14 cellular contexts compared by ENCODE assay signal in genomic region chr6:32867022-32867477, GRCh38. TPM values are rescaled to one million over a fixed set of nuclear protein-coding genes. Genes with fewer than 3 reads are reported as not detected.
A peak's percentile ranks its signal among the peaks of the same experiment; 100 is the strongest.
DNase-seq lines count a peak whose midpoint lies in the region; ATAC-seq and TF ChIP-seq lines count a peak whose summit lies in the region.
"Had no signal": no experiment of that assay in that cellular context is flagged by ENCODE, and none has a peak within 500 bp of the region (broad histone marks: within the 10 kb centered on the region; RNA-seq: fewer than 3 reads in every experiment).

No MANE protein-coding gene starts in this region.

- H3K4me2 ChIP-seq in Loucy (ENCODE audit: low read depth, low read length, poor library complexity, severe bottlenecking), result peak overlapping the region; percentile 64

- no peak for TF ChIP-seq POLR2A in heart left ventricle (IDR thresholded peaks at IDR 0.05)

- peak overlapping the region; percentile 88 for H3K27ac Mint-ChIP-seq in activated naive CD8-positive, alpha-beta T cell treated with anti-CD3 and anti-CD28 coated beads for 36 hours

- H3K4me3 ChIP-seq in right cardiac atrium (ENCODE audit: low read length) (no peak overlapping the region), heart left ventricle (no peak overlapping the region), Loucy (ENCODE audit: low read length, poor library complexity, severe bottlenecking) (peak overlapping the region; percentile 47), upper lobe of right lung (no peak overlapping the region)
- H3K4me3 ChIP-seq: MG63, thyroid gland had no signal

- H3K36me3 Mint-ChIP-seq in activated naive CD8-positive, alpha-beta T cell treated with anti-CD3 and anti-CD28 coated beads for 36 hours, result peaks cover 14% of the 10 kb centered on the region

- peak overlapping the region; percentile 10; the same call in 1 of the 2 replicates for H2AFZ ChIP-seq in Loucy (ENCODE audit: low read length)

- no peaks in the 10 kb centered on the region for H3K27me3 ChIP-seq in right cardiac atrium (ENCODE audit: control insufficient read depth, insufficient read depth)
- peaks cover 0 to 6% (median 0%) of the 10 kb centered on the region in 9 donors for H3K27me3 ChIP-seq in heart left ventricle
- H3K27me3 ChIP-seq in Loucy (ENCODE audit: insufficient read depth, low read length, poor library complexity, severe bottlenecking), result no peaks in the 10 kb centered on the region
- no peaks in the 10 kb centered on the region for H3K27me3 ChIP-seq in upper lobe of right lung
- H3K27me3 ChIP-seq: thyroid gland had no signal

- H3K9me3 ChIP-seq in right cardiac atrium (ENCODE audit: control insufficient read depth, low read length) (no peaks in the 10 kb centered on the region), heart left ventricle (peaks cover 0 to 4% (median 0%) of the 10 kb centered on the region in 12 donors), Loucy (ENCODE audit: insufficient read depth, low read depth, low read length) (no peaks in the 10 kb centered on the region), upper lobe of right lung (no peaks in the 10 kb centered on the region)
- H3K9me3 ChIP-seq: thyroid gland had no signal

- H3K4me1 ChIP-seq in right cardiac atrium (ENCODE audit: control insufficient read depth, insufficient read depth, low read length) (no peaks in the 10 kb centered on the region), heart left ventricle (peaks cover 0 to 13% (median 0%) of the 10 kb centered on the region in 12 donors), Loucy (ENCODE audit: insufficient read depth, low read length, poor library complexity, severe bottlenecking) (peaks cover 31% of the 10 kb centered on the region), upper lobe of right lung (no peaks in the 10 kb centered on the region)
- H3K4me1 ChIP-seq: thyroid gland had no signal

- WGBS in right cardiac atrium, result 54% methylated on average over 3 of the region's 3 CpGs
- 65 to 84% (median 69%) methylated on average over 3 of the region's 3 CpGs for WGBS in heart left ventricle, 4 donors

- H3K9me3 Mint-ChIP-seq in activated naive CD8-positive, alpha-beta T cell treated with anti-CD3 and anti-CD28 coated beads for 36 hours, result no peaks in the 10 kb centered on the region

- H3K79me2 ChIP-seq in Loucy (ENCODE audit: insufficient read depth, low read length), result no peaks in the 10 kb centered on the region

- DNase-seq in right cardiac atrium (no peak), heart left ventricle (no peak), upper lobe of right lung (no peak), NCI-H1092 treated with DMSO at 0.1 percent for 48 hours (lab: John Stamatoyannopoulos, UW) (no peak), NCI-H1092 (lab: John Stamatoyannopoulos, UW) (no peak), NCI-H1436 (lab: John Stamatoyannopoulos, UW) (no peak)
- DNase-seq in activated naive CD8-positive, alpha-beta T cell treated with anti-CD3 and anti-CD28 coated beads for 36 hours, result no peak
- DNase-seq: dorsolateral prefrontal cortex, glutamatergic neuron, MG63, thyroid gland had no signal

- TF ChIP-seq CTCF in heart left ventricle (IDR thresholded peaks at IDR 0.05) (no peak), Loucy (conservative IDR thresholded peaks at IDR 0.05; ENCODE audit: low read length) (no peak), upper lobe of right lung (IDR thresholded peaks at IDR 0.05) (no peak)

- no peaks in the 10 kb centered on the region for H3F3A ChIP-seq in Loucy (ENCODE audit: low read depth)

- H3K27me3 Mint-ChIP-seq in activated naive CD8-positive, alpha-beta T cell treated with anti-CD3 and anti-CD28 coated beads for 36 hours, result no peaks in the 10 kb centered on the region

- ATAC-seq in right cardiac atrium (peak; percentile 16 to 60), heart left ventricle (no peak), upper lobe of right lung (peak; percentile 41)

- H3K27ac ChIP-seq in right cardiac atrium (ENCODE audit: low read length), result no peak overlapping the region
- H3K27ac ChIP-seq in heart left ventricle, result peak overlapping the region in 1 of 12 donors; percentile 5
- H3K27ac ChIP-seq in upper lobe of right lung, result no peak overlapping the region
- H3K27ac ChIP-seq: dorsolateral prefrontal cortex, thyroid gland had no signal

- H3K4me3 Mint-ChIP-seq in activated naive CD8-positive, alpha-beta T cell treated with anti-CD3 and anti-CD28 coated beads for 36 hours, result peak overlapping the region; percentile 58

- H3K9me2 ChIP-seq in Loucy (replicated peaks; ENCODE audit: low read depth, low read length), result no peaks in the 10 kb centered on the region

- H4K20me1 ChIP-seq in Loucy (ENCODE audit: insufficient read depth, low read length, poor library complexity, severe bottlenecking), result no peaks in the 10 kb centered on the region

- intact Hi-C loops in right cardiac atrium (cut with DNase I), result loop anchor here in 2 of 4 donors (2.0 to 5.0 kb wide), 3 partner anchors 28 to 450 kb away; partner anchors contain the start of gene TAP2 (in 1 of the 2)
- intact Hi-C loops in heart left ventricle (cut with DNase I), result loop anchor here in 9 of 10 donors (1.0 to 10.0 kb wide), 7 partner anchors 29 to 455 kb away; partner anchors contain the start of gene TAP2 (in 1 of the 9)
- intact Hi-C loops in upper lobe of right lung (cut with DNase I), result loop anchor here (5.0 kb wide), 1 partner anchor 40 kb away; no protein-coding TSS in a partner anchor

- H3K36me3 ChIP-seq in heart left ventricle (no peaks in the 10 kb centered on the region), Loucy (ENCODE audit: insufficient read depth, low read length) (no peaks in the 10 kb centered on the region), upper lobe of right lung (no peaks in the 10 kb centered on the region)
- H3K36me3 ChIP-seq: MG63, thyroid gland had no signal

- H3K4me1 Mint-ChIP-seq in activated naive CD8-positive, alpha-beta T cell treated with anti-CD3 and anti-CD28 coated beads for 36 hours, result peaks cover 52% of the 10 kb centered on the region

- H3K9ac ChIP-seq in Loucy (ENCODE audit: low read depth, low read length, poor library complexity, severe bottlenecking), result peak overlapping the region; percentile 57

RNA-seq across cellular contexts. Expression of gene PSMB9, which starts 13.1 kb away (rescaled TPM):
- total RNA-seq in right cardiac atrium (10 to 100 TPM in 3 of 4 donors, 1 to 10 TPM in 1; 8.2 to 22.7 (median 14.7) TPM), heart left ventricle (100 to 1,000 TPM in 1 of 9 donors, 10 to 100 TPM in 7, 1 to 10 TPM in 1; 8.9 to 182 (median 14.6) TPM), upper lobe of right lung (47.2 TPM)
- polyA plus RNA-seq in right cardiac atrium (17.1 TPM), heart left ventricle (10 to 100 TPM; 15.7 to 23.3 TPM)
- 100 to 1,000 TPM; 315 to 316 TPM for total RNA-seq in activated naive CD8-positive, alpha-beta T cell treated with anti-CD3 and anti-CD28 coated beads for 36 hours

RNA-seq across cellular contexts. Expression of gene TAP1, which starts 13.5 kb away (rescaled TPM):
- total RNA-seq in right cardiac atrium, result 10 to 100 TPM; 15.7 to 25.0 (median 18.6) TPM
- polyA plus RNA-seq in right cardiac atrium, result 20.1 TPM
- total RNA-seq in heart left ventricle, result 100 to 1,000 TPM in 1 of 9 donors, 10 to 100 TPM in 8; 15.1 to 207 (median 20.3) TPM
- 10 to 100 TPM; 21.6 to 44.5 TPM for polyA plus RNA-seq in heart left ventricle
- 100 to 1,000 TPM; 337 to 356 TPM for total RNA-seq in activated naive CD8-positive, alpha-beta T cell treated with anti-CD3 and anti-CD28 coated beads for 36 hours
- 60.4 TPM for total RNA-seq in upper lobe of right lung

RNA-seq across cellular contexts. Expression of gene PSMB8, which starts 23.2 kb away (rescaled TPM):
- 10 to 100 TPM; 14.8 to 28.4 (median 18.8) TPM for total RNA-seq in right cardiac atrium
- 23.0 TPM for polyA plus RNA-seq in right cardiac atrium
- total RNA-seq in heart left ventricle, result 100 to 1,000 TPM in 1 of 9 donors, 10 to 100 TPM in 8; 11.1 to 115 (median 15.2) TPM
- 10 to 100 TPM; 23.1 to 32.6 TPM for polyA plus RNA-seq in heart left ventricle
- total RNA-seq in activated naive CD8-positive, alpha-beta T cell treated with anti-CD3 and anti-CD28 coated beads for 36 hours, result 100 to 1,000 TPM; 385 to 393 TPM
- 86.9 TPM for total RNA-seq in upper lobe of right lung

RNA-seq across cellular contexts. Expression of gene TAP2, which starts 28.5 kb away (rescaled TPM):
- total RNA-seq in right cardiac atrium (10 to 100 TPM; 17.0 to 23.3 (median 20.4) TPM), heart left ventricle (100 to 1,000 TPM in 1 of 9 donors, 10 to 100 TPM in 6, 1 to 10 TPM in 2; 5.4 to 107 (median 14.9) TPM), upper lobe of right lung (56.4 TPM)
- polyA plus RNA-seq in right cardiac atrium (11.2 TPM), heart left ventricle (10 to 100 TPM in 1 of 2 donors, 1 to 10 TPM in 1; 7.7 to 12.0 TPM)
- total RNA-seq in activated naive CD8-positive, alpha-beta T cell treated with anti-CD3 and anti-CD28 coated beads for 36 hours, result 100 to 1,000 TPM; 216 to 226 TPM

RNA-seq across cellular contexts. Expression of gene HLA-DOB, which starts 50.2 kb away (rescaled TPM):
- total RNA-seq in right cardiac atrium (under 1 TPM in 2 of 4 donors, not detected in 2; 0.20 to 0.22 TPM), heart left ventricle (1 to 10 TPM in 1 of 9 donors, under 1 TPM in 6, not detected in 2; 0.25 to 2.7 (median 0.60) TPM), upper lobe of right lung (0.64 TPM)
- polyA plus RNA-seq in right cardiac atrium (0.20 TPM), heart left ventricle (under 1 TPM; 0.30 to 0.76 TPM)
- 1 to 10 TPM; 1.9 to 2.1 TPM for total RNA-seq in activated naive CD8-positive, alpha-beta T cell treated with anti-CD3 and anti-CD28 coated beads for 36 hours
- total RNA-seq: lung microvascular endothelial cell, pulmonary artery endothelial cell had no signal

Comparison
In these comparisons a context has a peak if more than half of its experiments do, and no peak if none do; other contexts are left out.
1. ATAC-seq: peak in right cardiac atrium (2 of 2) and upper lobe of right lung (single experiment); none in heart left ventricle (0 of 4).